3 cellular contexts compared by ENCODE assay signal in the genomic region with DNA sequence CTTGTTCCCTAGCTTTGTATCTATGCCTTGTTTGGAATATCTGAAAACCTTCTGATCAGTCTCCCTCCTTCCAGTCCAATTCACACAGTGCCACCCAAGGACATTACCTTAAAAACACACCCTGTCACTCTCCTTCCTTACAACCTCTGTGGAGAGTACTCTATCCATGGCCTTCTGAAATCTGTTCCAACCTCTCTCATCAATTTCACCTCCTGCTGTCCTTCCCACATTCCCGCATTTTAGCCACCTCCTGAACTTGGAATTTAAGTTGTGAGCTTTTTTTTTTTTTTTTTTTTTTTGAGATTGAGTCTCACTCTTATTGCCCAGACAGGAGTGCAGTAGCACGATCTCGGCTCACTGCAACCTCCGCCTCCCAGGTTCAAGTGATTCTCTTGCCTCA.
TF ChIP-seq lines count a peak whose summit lies in the region.

No MANE protein-coding gene starts in this region.

TF ChIP-seq in GM23338, 12 proteins besides CTCF, POLR2A, EP300 and RAD21 (continues in another document):
- TF ChIP-seq ETS1 (IDR thresholded peaks at IDR 0.05) = no peak
- TF ChIP-seq JUNB (IDR thresholded peaks at IDR 0.05; ENCODE audit: unreplicated experiment) = no peak
- no peak for TF ChIP-seq REST (IDR thresholded peaks at IDR 0.05; ENCODE audit: unreplicated experiment)
- no peak for TF ChIP-seq STAT1 (IDR thresholded peaks at IDR 0.05; ENCODE audit: unreplicated experiment)
- TF ChIP-seq POLR2AphosphoS5 (IDR thresholded peaks at IDR 0.05; ENCODE audit: low read depth) = no peak
- no peak for TF ChIP-seq EZH2 (IDR thresholded peaks at IDR 0.05; ENCODE audit: low read depth, unreplicated experiment)
- TF ChIP-seq EZH2phosphoT487 (IDR thresholded peaks at IDR 0.05; ENCODE audit: unreplicated experiment) = no peak
- no peak for TF ChIP-seq ZNF114 (CRISPR knock-in tag; IDR thresholded peaks at IDR 0.05)
- TF ChIP-seq NANOG (IDR thresholded peaks at IDR 0.05; ENCODE audit: borderline replicate concordance) = no peak
- TF ChIP-seq ZNF331 (CRISPR knock-in tag; IDR thresholded peaks at IDR 0.05; ENCODE audit: low read depth) = no peak

TF ChIP-seq in H1, 55 proteins besides CTCF, POLR2A, EP300 and RAD21:
- no peak for TF ChIP-seq SIX5 (IDR thresholded peaks at IDR 0.05; ENCODE audit: low read depth, low read length)
- no peak for TF ChIP-seq CTBP2 (IDR thresholded peaks at IDR 0.05; ENCODE audit: borderline replicate concordance, insufficient read depth, insufficient read length, low read length)
- no peak for TF ChIP-seq CBX5 (IDR thresholded peaks at IDR 0.05; ENCODE audit: low read depth, low read length)
- TF ChIP-seq TEAD4 (IDR thresholded peaks at IDR 0.05; ENCODE audit: low read depth, low read length) = peak; percentile 49; the same call in 1 of the 2 replicates
- no peak for TF ChIP-seq SAP30 (IDR thresholded peaks at IDR 0.05; ENCODE audit: insufficient read depth, insufficient replicate concordance, low read length)

TF ChIP-seq in SK-N-SH, 30 proteins besides CTCF, POLR2A, EP300 and RAD21:
- no peak for TF ChIP-seq RXRA (IDR thresholded peaks at IDR 0.05; ENCODE audit: borderline replicate concordance, low read depth)
- TF ChIP-seq SIN3A (IDR thresholded peaks at IDR 0.05; ENCODE audit: borderline replicate concordance, low read depth, low read length) = no peak
- TF ChIP-seq GABPA (IDR thresholded peaks at IDR 0.05; ENCODE audit: low read depth) = no peak
- no peak for TF ChIP-seq FOSL2 (IDR thresholded peaks at IDR 0.05; ENCODE audit: borderline replicate concordance, low read depth)
- TF ChIP-seq USF2 (IDR thresholded peaks at IDR 0.05; ENCODE audit: borderline replicate concordance, low read depth, low read length) = no peak
- TF ChIP-seq CHD2 (IDR thresholded peaks at IDR 0.05; ENCODE audit: low read length, partially characterized antibody) = no peak
- TF ChIP-seq REST (IDR thresholded peaks at IDR 0.05; ENCODE audit: low read depth, low read length) = no peak
- TF ChIP-seq MXI1 (IDR thresholded peaks at IDR 0.05; ENCODE audit: low read depth, low read length) = no peak
- TF ChIP-seq NRF1 (IDR thresholded peaks at IDR 0.05; ENCODE audit: low read depth, low read length) = no peak
- TF ChIP-seq POLR2AphosphoS5 (IDR thresholded peaks at IDR 0.05; ENCODE audit: low read depth, low read length) = no peak
- TF ChIP-seq JUND (IDR thresholded peaks at IDR 0.05) = no peak
- no peak for TF ChIP-seq RCOR1 (IDR thresholded peaks at IDR 0.05; ENCODE audit: low read length)
- no peak for TF ChIP-seq GATA2 (CRISPR knock-in tag; IDR thresholded peaks at IDR 0.05)
- TF ChIP-seq, protein P1, sequence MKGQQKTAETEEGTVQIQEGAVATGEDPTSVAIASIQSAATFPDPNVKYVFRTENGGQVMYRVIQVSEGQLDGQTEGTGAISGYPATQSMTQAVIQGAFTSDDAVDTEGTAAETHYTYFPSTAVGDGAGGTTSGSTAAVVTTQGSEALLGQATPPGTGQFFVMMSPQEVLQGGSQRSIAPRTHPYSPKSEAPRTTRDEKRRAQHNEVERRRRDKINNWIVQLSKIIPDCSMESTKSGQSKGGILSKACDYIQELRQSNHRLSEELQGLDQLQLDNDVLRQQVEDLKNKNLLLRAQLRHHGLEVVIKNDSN (IDR thresholded peaks at IDR 0.05; ENCODE audit: borderline replicate concordance, low read depth) = no peak
- no peak for TF ChIP-seq TEAD4 (IDR thresholded peaks at IDR 0.05; ENCODE audit: borderline replicate concordance, insufficient read depth)
